In the genomic region with DNA sequence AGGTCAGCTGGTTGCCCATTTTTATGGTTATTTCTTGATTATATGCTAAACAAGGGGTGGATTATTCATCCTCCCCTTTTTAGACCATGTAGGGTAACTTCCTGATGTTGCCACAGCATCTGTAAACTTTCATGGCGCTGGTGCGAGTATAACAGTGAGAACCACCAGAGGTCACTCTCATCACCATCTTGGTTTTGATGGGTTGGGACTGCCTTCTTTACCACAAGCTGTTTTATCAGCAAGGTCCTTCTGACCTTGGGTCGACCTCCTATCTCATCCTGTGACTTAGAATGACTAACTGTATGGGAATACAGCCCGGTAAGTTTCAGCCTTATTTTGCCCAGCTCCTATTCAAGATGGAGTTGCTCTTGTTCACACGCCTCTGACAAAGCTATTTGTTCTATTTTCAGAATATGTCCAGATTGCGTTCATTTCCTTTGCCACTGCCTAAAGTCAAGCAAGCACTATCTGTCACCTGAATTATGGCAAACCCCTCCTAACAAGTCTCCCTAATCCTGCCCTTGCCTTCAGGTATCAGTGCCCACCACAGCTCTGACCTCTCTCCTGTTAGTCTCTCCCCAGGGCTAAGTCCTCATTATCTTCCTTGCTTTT, we compare ENCODE assay signal across 12 cellular contexts.
DNase-seq lines count a peak whose midpoint lies in the region; ATAC-seq and TF ChIP-seq lines count a peak whose summit lies in the region.
"Had no signal": no experiment of that assay in that cellular context is flagged by ENCODE, and none has a peak within 500 bp of the region (broad histone marks: within the 10 kb centered on the region; RNA-seq: fewer than 3 reads in every experiment).

No MANE protein-coding gene starts in this region.

- no peaks in the 10 kb centered on the region for H3K36me3 ChIP-seq in NT2/D1 (ENCODE audit: insufficient read depth, insufficient read length, low read length)
- H3K36me3 ChIP-seq: SJSA1 had no signal

- H3K9ac ChIP-seq in NT2/D1 (ENCODE audit: insufficient read length, low read depth): no peak overlapping the region

- H3K4me3 ChIP-seq in NT2/D1 (ENCODE audit: insufficient read length, low read depth): no peak overlapping the region
- H3K4me3 ChIP-seq: SJSA1 had no signal

- H3K9me3 ChIP-seq in NT2/D1 (ENCODE audit: insufficient read depth, low read length): no peaks in the 10 kb centered on the region
- H3K9me3 ChIP-seq: SJSA1 had no signal

- no peak for ATAC-seq in GM21390 (IDR thresholded peaks at IDR 0.05; ENCODE audit: unreplicated experiment)
- no peak for ATAC-seq in HG02981 (IDR thresholded peaks at IDR 0.05; ENCODE audit: unreplicated experiment)
- ATAC-seq in HG02759 (IDR thresholded peaks at IDR 0.05; ENCODE audit: unreplicated experiment): no peak
- ATAC-seq: sciatic nerve; stimulated activated naive CD8-positive, alpha-beta T cell treated with anti-CD3 and anti-CD28 coated beads, Interleukin-15, amount 100 ng/mL, for 72 hours had no signal

- H3K4me3 Mint-ChIP-seq in endothelial cell (ENCODE audit: unreplicated experiment) (no peak overlapping the region), osteocyte (ENCODE audit: unreplicated experiment) (no peak overlapping the region)
- H3K4me3 Mint-ChIP-seq: stimulated activated naive CD8-positive, alpha-beta T cell treated with anti-CD3 and anti-CD28 coated beads, Interleukin-15, amount 100 ng/mL, for 72 hours had no signal

- H3K36me3 Mint-ChIP-seq in endothelial cell (ENCODE audit: low read depth, unreplicated experiment) (no peaks in the 10 kb centered on the region), osteocyte (ENCODE audit: unreplicated experiment) (no peaks in the 10 kb centered on the region)

- H3K27me3 Mint-ChIP-seq in endothelial cell (ENCODE audit: unreplicated experiment) (peaks cover 2% of the 10 kb centered on the region), osteocyte (ENCODE audit: unreplicated experiment) (no peaks in the 10 kb centered on the region)
- H3K27me3 Mint-ChIP-seq: stimulated activated naive CD8-positive, alpha-beta T cell treated with anti-CD3 and anti-CD28 coated beads, Interleukin-15, amount 100 ng/mL, for 72 hours had no signal

- H3K27ac Mint-ChIP-seq in endothelial cell (ENCODE audit: unreplicated experiment) (no peak overlapping the region), osteocyte (ENCODE audit: unreplicated experiment) (no peak overlapping the region)
- H3K27ac Mint-ChIP-seq: activated T-helper 2 cell treated with anti-CD3 and anti-CD28 coated beads, Interferon-gamma antibody, Interleukin-2, Interleukin-4, amounts not matched to agents 10 μg/mL and 5 μg/mL and 100 μg/mL, durations not matched to agents 14 hours and 24 hours and 36 hours; stimulated activated naive CD8-positive, alpha-beta T cell treated with anti-CD3 and anti-CD28 coated beads, Interleukin-15, amount 100 ng/mL, for 72 hours had no signal

- TF ChIP-seq CTCF in endothelial cell (IDR thresholded peaks at IDR 0.05; ENCODE audit: unreplicated experiment) (peak; percentile 26), osteocyte (IDR thresholded peaks at IDR 0.05) (peak; percentile 60)

- H3K4me1 Mint-ChIP-seq in endothelial cell (ENCODE audit: unreplicated experiment) (peaks cover 14% of the 10 kb centered on the region), osteocyte (ENCODE audit: unreplicated experiment) (no peaks in the 10 kb centered on the region)
- H3K4me1 Mint-ChIP-seq: stimulated activated naive CD8-positive, alpha-beta T cell treated with anti-CD3 and anti-CD28 coated beads, Interleukin-15, amount 100 ng/mL, for 72 hours had no signal

- DNase-seq in NCI-H1417 (lab: John Stamatoyannopoulos, UW): peak in 2 of 3 experiments; percentile 0 to 16
- no peak for DNase-seq in NCI-H1417 treated with DMSO at 0.1 percent for 48 hours (lab: John Stamatoyannopoulos, UW)
- peak; percentile 42 for DNase-seq in NT2/D1 (ENCODE audit: low read depth, low spot score)
- peak; percentile 53 for DNase-seq in endothelial cell (ENCODE audit: low spot score)
- no peak for DNase-seq in osteocyte (ENCODE audit: extremely low spot score, unreplicated experiment)
- DNase-seq: stimulated activated naive CD8-positive, alpha-beta T cell treated with anti-CD3 and anti-CD28 coated beads, Interleukin-15, amount 100 ng/mL, for 72 hours had no signal

- H3K9me3 Mint-ChIP-seq in endothelial cell (ENCODE audit: unreplicated experiment) (no peaks in the 10 kb centered on the region), osteocyte (ENCODE audit: unreplicated experiment) (no peaks in the 10 kb centered on the region)

- H3K4me1 ChIP-seq in NT2/D1 (ENCODE audit: insufficient read depth, insufficient read length): no peaks in the 10 kb centered on the region
- H3K4me1 ChIP-seq: SJSA1 had no signal

- no peaks in the 10 kb centered on the region for H3K27me3 ChIP-seq in NT2/D1 (ENCODE audit: insufficient read depth, insufficient read length)
- H3K27me3 ChIP-seq: SJSA1 had no signal

Comparison
In these comparisons a context has a peak if more than half of its experiments do, and no peak if none do; other contexts are left out.
1. DNase-seq: peak in NCI-H1417 (2 of 3), NT2/D1 (single experiment) and endothelial cell (single experiment); none in NCI-H1417 treated with DMSO at 0.1 percent for 48 hours (single experiment) and osteocyte (single experiment).